In the genomic region with DNA sequence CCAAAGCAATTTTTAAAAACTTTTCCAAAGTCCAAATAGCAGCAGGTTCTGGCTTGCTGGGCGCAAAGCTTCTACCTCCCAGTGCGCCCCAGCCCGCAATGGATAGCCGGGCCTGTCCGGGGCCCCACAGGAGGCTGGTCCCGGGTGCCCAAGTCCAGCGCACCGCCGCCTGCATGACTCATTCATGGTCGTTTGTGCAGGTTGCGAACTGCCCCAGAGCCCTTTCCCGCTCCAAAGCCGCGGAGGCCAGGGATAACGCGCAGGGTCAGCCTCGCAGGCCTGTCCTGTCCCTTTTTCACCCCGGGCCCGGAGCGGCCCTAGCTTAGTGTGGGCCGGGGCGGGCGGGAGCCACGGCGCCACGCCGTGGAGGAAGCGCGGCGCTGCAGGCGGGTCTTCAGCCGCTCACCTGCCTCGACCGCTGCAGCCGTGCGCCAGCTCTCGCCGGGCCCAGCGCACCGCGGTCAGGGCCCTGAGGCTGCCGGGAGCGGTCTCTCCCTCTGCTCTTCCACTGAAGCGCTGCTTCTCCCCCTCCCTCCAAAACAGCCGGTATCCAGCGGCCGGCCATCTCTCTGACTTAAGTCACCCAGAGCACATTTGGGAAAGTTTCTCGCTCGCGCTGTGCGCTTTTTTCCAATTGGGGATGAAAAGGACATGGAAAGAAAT, we compare ENCODE assay signal across 1 cellular context.
A peak's percentile ranks its signal among the peaks of the same experiment; 100 is the strongest.
TF ChIP-seq lines count a peak whose summit lies in the region.

No MANE protein-coding gene starts in this region.

TF ChIP-seq in HepG2, 621 proteins besides CTCF, POLR2A, EP300 and RAD21 (continued from another document and continues in another):
- TF ChIP-seq, protein P1, sequence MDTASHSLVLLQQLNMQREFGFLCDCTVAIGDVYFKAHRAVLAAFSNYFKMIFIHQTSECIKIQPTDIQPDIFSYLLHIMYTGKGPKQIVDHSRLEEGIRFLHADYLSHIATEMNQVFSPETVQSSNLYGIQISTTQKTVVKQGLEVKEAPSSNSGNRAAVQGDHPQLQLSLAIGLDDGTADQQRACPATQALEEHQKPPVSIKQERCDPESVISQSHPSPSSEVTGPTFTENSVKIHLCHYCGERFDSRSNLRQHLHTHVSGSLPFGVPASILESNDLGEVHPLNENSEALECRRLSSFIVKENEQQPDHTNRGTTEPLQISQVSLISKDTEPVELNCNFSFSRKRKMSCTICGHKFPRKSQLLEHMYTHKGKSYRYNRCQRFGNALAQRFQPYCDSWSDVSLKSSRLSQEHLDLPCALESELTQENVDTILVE (CRISPR knock-in tag; IDR thresholded peaks at IDR 0.05), result no peak
- TF ChIP-seq ZNF496 (CRISPR knock-in tag; IDR thresholded peaks at IDR 0.05; ENCODE audit: insufficient replicate concordance), result no peak
- no peak for TF ChIP-seq NCOR1 (IDR thresholded peaks at IDR 0.05; ENCODE audit: borderline replicate concordance, low read length)
- no peak for TF ChIP-seq TP53 (CRISPR knock-in tag; conservative IDR thresholded peaks at IDR 0.05)
- TF ChIP-seq HOXA5 (CRISPR knock-in tag; IDR thresholded peaks at IDR 0.05), result no peak
- TF ChIP-seq ZNF577 (CRISPR knock-in tag; IDR thresholded peaks at IDR 0.05; ENCODE audit: borderline replicate concordance, low read depth), result no peak
- TF ChIP-seq ZNF777 (CRISPR knock-in tag; IDR thresholded peaks at IDR 0.05), result 0 out of 2 replicates have a peak, but pooled peaks have one; percentile 28
- TF ChIP-seq ZNF773 (CRISPR knock-in tag; IDR thresholded peaks at IDR 0.05; ENCODE audit: borderline replicate concordance), result no peak
- TF ChIP-seq NR2F6 (IDR thresholded peaks at IDR 0.05), result no peak
- TF ChIP-seq NR2F6 (CRISPR knock-in tag; IDR thresholded peaks at IDR 0.05), result no peak
- no peak for TF ChIP-seq SYNCRIP (IDR thresholded peaks at IDR 0.05; ENCODE audit: insufficient read depth, low read depth, low read length)
- no peak for TF ChIP-seq ZNF572 (CRISPR knock-in tag; IDR thresholded peaks at IDR 0.05)
- TF ChIP-seq SP4 (CRISPR knock-in tag; IDR thresholded peaks at IDR 0.05), result peak; percentile 29; the same call in 1 of the 2 replicates
- TF ChIP-seq TBX2 (CRISPR knock-in tag; IDR thresholded peaks at IDR 0.05; ENCODE audit: borderline replicate concordance), result no peak; the same call in 1 of the 2 replicates
- TF ChIP-seq ZNF12 (CRISPR knock-in tag; IDR thresholded peaks at IDR 0.05), result no peak
- TF ChIP-seq ZNF670 (CRISPR knock-in tag; IDR thresholded peaks at IDR 0.05; ENCODE audit: borderline replicate concordance), result no peak
- TF ChIP-seq, protein P2, sequence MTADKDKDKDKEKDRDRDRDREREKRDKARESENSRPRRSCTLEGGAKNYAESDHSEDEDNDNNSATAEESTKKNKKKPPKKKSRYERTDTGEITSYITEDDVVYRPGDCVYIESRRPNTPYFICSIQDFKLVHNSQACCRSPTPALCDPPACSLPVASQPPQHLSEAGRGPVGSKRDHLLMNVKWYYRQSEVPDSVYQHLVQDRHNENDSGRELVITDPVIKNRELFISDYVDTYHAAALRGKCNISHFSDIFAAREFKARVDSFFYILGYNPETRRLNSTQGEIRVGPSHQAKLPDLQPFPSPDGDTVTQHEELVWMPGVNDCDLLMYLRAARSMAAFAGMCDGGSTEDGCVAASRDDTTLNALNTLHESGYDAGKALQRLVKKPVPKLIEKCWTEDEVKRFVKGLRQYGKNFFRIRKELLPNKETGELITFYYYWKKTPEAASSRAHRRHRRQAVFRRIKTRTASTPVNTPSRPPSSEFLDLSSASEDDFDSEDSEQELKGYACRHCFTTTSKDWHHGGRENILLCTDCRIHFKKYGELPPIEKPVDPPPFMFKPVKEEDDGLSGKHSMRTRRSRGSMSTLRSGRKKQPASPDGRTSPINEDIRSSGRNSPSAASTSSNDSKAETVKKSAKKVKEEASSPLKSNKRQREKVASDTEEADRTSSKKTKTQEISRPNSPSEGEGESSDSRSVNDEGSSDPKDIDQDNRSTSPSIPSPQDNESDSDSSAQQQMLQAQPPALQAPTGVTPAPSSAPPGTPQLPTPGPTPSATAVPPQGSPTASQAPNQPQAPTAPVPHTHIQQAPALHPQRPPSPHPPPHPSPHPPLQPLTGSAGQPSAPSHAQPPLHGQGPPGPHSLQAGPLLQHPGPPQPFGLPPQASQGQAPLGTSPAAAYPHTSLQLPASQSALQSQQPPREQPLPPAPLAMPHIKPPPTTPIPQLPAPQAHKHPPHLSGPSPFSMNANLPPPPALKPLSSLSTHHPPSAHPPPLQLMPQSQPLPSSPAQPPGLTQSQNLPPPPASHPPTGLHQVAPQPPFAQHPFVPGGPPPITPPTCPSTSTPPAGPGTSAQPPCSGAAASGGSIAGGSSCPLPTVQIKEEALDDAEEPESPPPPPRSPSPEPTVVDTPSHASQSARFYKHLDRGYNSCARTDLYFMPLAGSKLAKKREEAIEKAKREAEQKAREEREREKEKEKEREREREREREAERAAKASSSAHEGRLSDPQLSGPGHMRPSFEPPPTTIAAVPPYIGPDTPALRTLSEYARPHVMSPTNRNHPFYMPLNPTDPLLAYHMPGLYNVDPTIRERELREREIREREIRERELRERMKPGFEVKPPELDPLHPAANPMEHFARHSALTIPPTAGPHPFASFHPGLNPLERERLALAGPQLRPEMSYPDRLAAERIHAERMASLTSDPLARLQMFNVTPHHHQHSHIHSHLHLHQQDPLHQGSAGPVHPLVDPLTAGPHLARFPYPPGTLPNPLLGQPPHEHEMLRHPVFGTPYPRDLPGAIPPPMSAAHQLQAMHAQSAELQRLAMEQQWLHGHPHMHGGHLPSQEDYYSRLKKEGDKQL (CRISPR knock-in tag; IDR thresholded peaks at IDR 0.05; ENCODE audit: low read depth), result no peak
- TF ChIP-seq ZNF33A (CRISPR knock-in tag; IDR thresholded peaks at IDR 0.05; ENCODE audit: borderline replicate concordance), result no peak
- peak; percentile 54; the same call in 1 of the 2 replicates for TF ChIP-seq RXRA (CRISPR knock-in tag; IDR thresholded peaks at IDR 0.05)
- no peak for TF ChIP-seq ZNF546 (CRISPR knock-in tag; conservative IDR thresholded peaks at IDR 0.05)
- TF ChIP-seq, protein P3, sequence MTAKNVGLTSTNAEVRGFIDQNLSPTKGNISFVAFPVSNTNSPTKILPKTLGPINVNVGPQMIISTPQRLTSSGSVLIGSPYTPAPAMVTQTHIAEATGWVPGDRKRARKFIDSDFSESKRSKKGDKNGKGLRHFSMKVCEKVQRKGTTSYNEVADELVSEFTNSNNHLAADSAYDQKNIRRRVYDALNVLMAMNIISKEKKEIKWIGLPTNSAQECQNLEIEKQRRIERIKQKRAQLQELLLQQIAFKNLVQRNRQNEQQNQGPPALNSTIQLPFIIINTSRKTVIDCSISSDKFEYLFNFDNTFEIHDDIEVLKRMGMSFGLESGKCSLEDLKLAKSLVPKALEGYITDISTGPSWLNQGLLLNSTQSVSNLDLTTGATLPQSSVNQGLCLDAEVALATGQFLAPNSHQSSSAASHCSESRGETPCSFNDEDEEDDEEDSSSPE (CRISPR knock-in tag; IDR thresholded peaks at IDR 0.05), result peak; percentile 48; the same call in 1 of the 2 replicates
- TF ChIP-seq ELF3 (CRISPR knock-in tag; IDR thresholded peaks at IDR 0.05), result peak; percentile 41; the same call in 1 of the 2 replicates
- TF ChIP-seq FIP1L1 (IDR thresholded peaks at IDR 0.05; ENCODE audit: borderline replicate concordance, insufficient read depth, low read depth, low read length), result no peak
- TF ChIP-seq MIXL1 (CRISPR knock-in tag; IDR thresholded peaks at IDR 0.05), result no peak
- no peak for TF ChIP-seq SMARCC2 (IDR thresholded peaks at IDR 0.05)
- no peak for TF ChIP-seq RELA (CRISPR knock-in tag; IDR thresholded peaks at IDR 0.05)
- peak; percentile 50; the same call in 1 of the 2 replicates for TF ChIP-seq RXRB (CRISPR knock-in tag; IDR thresholded peaks at IDR 0.05; ENCODE audit: borderline replicate concordance)
- no peak for TF ChIP-seq ZNF879 (CRISPR knock-in tag; IDR thresholded peaks at IDR 0.05)
- TF ChIP-seq ZMAT3 (CRISPR knock-in tag; conservative IDR thresholded peaks at IDR 0.05), result no peak
- TF ChIP-seq YY1 (IDR thresholded peaks at IDR 0.05; ENCODE audit: insufficient read depth, insufficient replicate concordance, low read depth, low read length), result peak; percentile 44
- TF ChIP-seq, protein P4, sequence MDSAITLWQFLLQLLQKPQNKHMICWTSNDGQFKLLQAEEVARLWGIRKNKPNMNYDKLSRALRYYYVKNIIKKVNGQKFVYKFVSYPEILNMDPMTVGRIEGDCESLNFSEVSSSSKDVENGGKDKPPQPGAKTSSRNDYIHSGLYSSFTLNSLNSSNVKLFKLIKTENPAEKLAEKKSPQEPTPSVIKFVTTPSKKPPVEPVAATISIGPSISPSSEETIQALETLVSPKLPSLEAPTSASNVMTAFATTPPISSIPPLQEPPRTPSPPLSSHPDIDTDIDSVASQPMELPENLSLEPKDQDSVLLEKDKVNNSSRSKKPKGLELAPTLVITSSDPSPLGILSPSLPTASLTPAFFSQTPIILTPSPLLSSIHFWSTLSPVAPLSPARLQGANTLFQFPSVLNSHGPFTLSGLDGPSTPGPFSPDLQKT (CRISPR knock-in tag; IDR thresholded peaks at IDR 0.05; ENCODE audit: borderline replicate concordance), result no peak
- no peak for TF ChIP-seq ZNF30 (CRISPR knock-in tag; IDR thresholded peaks at IDR 0.05)
- TF ChIP-seq, protein P5, sequence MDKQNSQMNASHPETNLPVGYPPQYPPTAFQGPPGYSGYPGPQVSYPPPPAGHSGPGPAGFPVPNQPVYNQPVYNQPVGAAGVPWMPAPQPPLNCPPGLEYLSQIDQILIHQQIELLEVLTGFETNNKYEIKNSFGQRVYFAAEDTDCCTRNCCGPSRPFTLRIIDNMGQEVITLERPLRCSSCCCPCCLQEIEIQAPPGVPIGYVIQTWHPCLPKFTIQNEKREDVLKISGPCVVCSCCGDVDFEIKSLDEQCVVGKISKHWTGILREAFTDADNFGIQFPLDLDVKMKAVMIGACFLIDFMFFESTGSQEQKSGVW (CRISPR knock-in tag; IDR thresholded peaks at IDR 0.05; ENCODE audit: borderline replicate concordance), result no peak
- TF ChIP-seq, protein P6, sequence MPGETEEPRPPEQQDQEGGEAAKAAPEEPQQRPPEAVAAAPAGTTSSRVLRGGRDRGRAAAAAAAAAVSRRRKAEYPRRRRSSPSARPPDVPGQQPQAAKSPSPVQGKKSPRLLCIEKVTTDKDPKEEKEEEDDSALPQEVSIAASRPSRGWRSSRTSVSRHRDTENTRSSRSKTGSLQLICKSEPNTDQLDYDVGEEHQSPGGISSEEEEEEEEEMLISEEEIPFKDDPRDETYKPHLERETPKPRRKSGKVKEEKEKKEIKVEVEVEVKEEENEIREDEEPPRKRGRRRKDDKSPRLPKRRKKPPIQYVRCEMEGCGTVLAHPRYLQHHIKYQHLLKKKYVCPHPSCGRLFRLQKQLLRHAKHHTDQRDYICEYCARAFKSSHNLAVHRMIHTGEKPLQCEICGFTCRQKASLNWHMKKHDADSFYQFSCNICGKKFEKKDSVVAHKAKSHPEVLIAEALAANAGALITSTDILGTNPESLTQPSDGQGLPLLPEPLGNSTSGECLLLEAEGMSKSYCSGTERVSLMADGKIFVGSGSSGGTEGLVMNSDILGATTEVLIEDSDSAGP (CRISPR knock-in tag; IDR thresholded peaks at IDR 0.05; ENCODE audit: borderline replicate concordance), result peak; percentile 72
- no peak for TF ChIP-seq ZNF567 (CRISPR knock-in tag; IDR thresholded peaks at IDR 0.05; ENCODE audit: borderline replicate concordance)
- no peak for TF ChIP-seq ZSCAN30 (CRISPR knock-in tag; IDR thresholded peaks at IDR 0.05)
- no peak for TF ChIP-seq SRSF4 (IDR thresholded peaks at IDR 0.05; ENCODE audit: low read depth, low read length, poor library complexity, severe bottlenecking)
- TF ChIP-seq ATAD3A (CRISPR knock-in tag; IDR thresholded peaks at IDR 0.05), result no peak
- TF ChIP-seq, protein P7, sequence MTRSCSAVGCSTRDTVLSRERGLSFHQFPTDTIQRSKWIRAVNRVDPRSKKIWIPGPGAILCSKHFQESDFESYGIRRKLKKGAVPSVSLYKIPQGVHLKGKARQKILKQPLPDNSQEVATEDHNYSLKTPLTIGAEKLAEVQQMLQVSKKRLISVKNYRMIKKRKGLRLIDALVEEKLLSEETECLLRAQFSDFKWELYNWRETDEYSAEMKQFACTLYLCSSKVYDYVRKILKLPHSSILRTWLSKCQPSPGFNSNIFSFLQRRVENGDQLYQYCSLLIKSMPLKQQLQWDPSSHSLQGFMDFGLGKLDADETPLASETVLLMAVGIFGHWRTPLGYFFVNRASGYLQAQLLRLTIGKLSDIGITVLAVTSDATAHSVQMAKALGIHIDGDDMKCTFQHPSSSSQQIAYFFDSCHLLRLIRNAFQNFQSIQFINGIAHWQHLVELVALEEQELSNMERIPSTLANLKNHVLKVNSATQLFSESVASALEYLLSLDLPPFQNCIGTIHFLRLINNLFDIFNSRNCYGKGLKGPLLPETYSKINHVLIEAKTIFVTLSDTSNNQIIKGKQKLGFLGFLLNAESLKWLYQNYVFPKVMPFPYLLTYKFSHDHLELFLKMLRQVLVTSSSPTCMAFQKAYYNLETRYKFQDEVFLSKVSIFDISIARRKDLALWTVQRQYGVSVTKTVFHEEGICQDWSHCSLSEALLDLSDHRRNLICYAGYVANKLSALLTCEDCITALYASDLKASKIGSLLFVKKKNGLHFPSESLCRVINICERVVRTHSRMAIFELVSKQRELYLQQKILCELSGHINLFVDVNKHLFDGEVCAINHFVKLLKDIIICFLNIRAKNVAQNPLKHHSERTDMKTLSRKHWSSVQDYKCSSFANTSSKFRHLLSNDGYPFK (CRISPR knock-in tag; IDR thresholded peaks at IDR 0.05; ENCODE audit: borderline replicate concordance), result no peak
- TF ChIP-seq CAMTA2 (CRISPR knock-in tag; IDR thresholded peaks at IDR 0.05; ENCODE audit: borderline replicate concordance), result no peak
- no peak for TF ChIP-seq NONO (IDR thresholded peaks at IDR 0.05)
- 0 out of 2 replicates have a peak, but pooled peaks have one; percentile 57 for TF ChIP-seq NONO (CRISPR knock-in tag; conservative IDR thresholded peaks at IDR 0.05)
- no peak for TF ChIP-seq SNAPC2 (CRISPR knock-in tag; IDR thresholded peaks at IDR 0.05)
- TF ChIP-seq, protein P8, sequence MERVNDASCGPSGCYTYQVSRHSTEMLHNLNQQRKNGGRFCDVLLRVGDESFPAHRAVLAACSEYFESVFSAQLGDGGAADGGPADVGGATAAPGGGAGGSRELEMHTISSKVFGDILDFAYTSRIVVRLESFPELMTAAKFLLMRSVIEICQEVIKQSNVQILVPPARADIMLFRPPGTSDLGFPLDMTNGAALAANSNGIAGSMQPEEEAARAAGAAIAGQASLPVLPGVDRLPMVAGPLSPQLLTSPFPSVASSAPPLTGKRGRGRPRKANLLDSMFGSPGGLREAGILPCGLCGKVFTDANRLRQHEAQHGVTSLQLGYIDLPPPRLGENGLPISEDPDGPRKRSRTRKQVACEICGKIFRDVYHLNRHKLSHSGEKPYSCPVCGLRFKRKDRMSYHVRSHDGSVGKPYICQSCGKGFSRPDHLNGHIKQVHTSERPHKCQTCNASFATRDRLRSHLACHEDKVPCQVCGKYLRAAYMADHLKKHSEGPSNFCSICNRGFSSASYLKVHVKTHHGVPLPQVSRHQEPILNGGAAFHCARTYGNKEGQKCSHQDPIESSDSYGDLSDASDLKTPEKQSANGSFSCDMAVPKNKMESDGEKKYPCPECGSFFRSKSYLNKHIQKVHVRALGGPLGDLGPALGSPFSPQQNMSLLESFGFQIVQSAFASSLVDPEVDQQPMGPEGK (CRISPR knock-in tag; IDR thresholded peaks at IDR 0.05), result no peak
- no peak for TF ChIP-seq POLR2AphosphoS2 (IDR thresholded peaks at IDR 0.05; ENCODE audit: low read depth, low read length)
- TF ChIP-seq ZSCAN29 (CRISPR knock-in tag; conservative IDR thresholded peaks at IDR 0.05), result no peak
- TF ChIP-seq SIN3A (IDR thresholded peaks at IDR 0.05; ENCODE audit: borderline replicate concordance, low read depth, low read length), result no peak
- TF ChIP-seq, protein P9, sequence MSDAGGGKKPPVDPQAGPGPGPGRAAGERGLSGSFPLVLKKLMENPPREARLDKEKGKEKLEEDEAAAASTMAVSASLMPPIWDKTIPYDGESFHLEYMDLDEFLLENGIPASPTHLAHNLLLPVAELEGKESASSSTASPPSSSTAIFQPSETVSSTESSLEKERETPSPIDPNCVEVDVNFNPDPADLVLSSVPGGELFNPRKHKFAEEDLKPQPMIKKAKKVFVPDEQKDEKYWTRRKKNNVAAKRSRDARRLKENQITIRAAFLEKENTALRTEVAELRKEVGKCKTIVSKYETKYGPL (CRISPR knock-in tag; IDR thresholded peaks at IDR 0.05), result no peak
